ENCODE assay signal across 8 cellular contexts in genomic region chr11:16605440-16605970, GRCh38.
DNase-seq lines count a peak whose midpoint lies in the region; ATAC-seq and TF ChIP-seq lines count a peak whose summit lies in the region.

No MANE protein-coding gene starts in this region.

- DNase-seq in Right ventricle myocardium inferior (ENCODE audit: missing footprints) (peak; percentile 64), cardiac septum (ENCODE audit: low spot score) (no peak), activated B cell treated with CpG ODN at 0.5 μM for 24 hours (no peak), head of caudate nucleus (peak in 22 of 42 donors; percentile 9 to 59 (median 23)), progenitor cell of endocrine pancreas (ENCODE audit: low spot score, unreplicated experiment) (no peak)

- H3K36me3 Mint-ChIP-seq in activated B cell treated with CpG ODN at 0.5 μM for 24 hours (ENCODE audit: low read depth) = no peaks in the 10 kb centered on the region
- no peaks in the 10 kb centered on the region for H3K36me3 Mint-ChIP-seq in progenitor cell of endocrine pancreas (ENCODE audit: insufficient read depth)

- H3K4me3 Mint-ChIP-seq in activated B cell treated with CpG ODN at 0.5 μM for 24 hours (peak overlapping the region; percentile 75), progenitor cell of endocrine pancreas (ENCODE audit: low read depth) (no peak overlapping the region)

- TF ChIP-seq CTCF in activated B cell treated with CpG ODN at 0.5 μM for 24 hours (IDR thresholded peaks at IDR 0.05) (no peak), progenitor cell of endocrine pancreas (IDR thresholded peaks at IDR 0.05; ENCODE audit: unreplicated experiment) (no peak)

- H3K27me3 Mint-ChIP-seq in activated B cell treated with CpG ODN at 0.5 μM for 24 hours = peaks cover 38% of the 10 kb centered on the region
- peaks cover 25% of the 10 kb centered on the region for H3K27me3 Mint-ChIP-seq in progenitor cell of endocrine pancreas

- intact Hi-C loops in Right ventricle myocardium inferior (cut with DNase I) (loop anchor here (5.0 to 10.0 kb wide), 4 partner anchors 251 to 641 kb away; partner anchors contain the start of gene SOX6), cardiac septum (cut with DNase I) (loop anchor here (2.0 to 5.0 kb wide), 2 partner anchors 248 to 789 kb away; partner anchors contain the start of gene SOX6), activated B cell treated with CpG ODN at 0.5 μM for 24 hours (cut with micrococcal nuclease) (loop anchor here (5.0 kb wide), 2 partner anchors 953 to 1698 kb away; no protein-coding TSS in a partner anchor), head of caudate nucleus (cut with DNase I) (loop anchor here (5.0 to 10.0 kb wide), 3 partner anchors 203 to 958 kb away; no protein-coding TSS in a partner anchor)

- POLR2A ChIA-PET in activated B cell treated with CpG ODN at 0.5 μM for 24 hours (lab: Charles Lee) = no interaction called here

- H3K4me1 Mint-ChIP-seq in activated B cell treated with CpG ODN at 0.5 μM for 24 hours (peaks cover 30% of the 10 kb centered on the region), progenitor cell of endocrine pancreas (ENCODE audit: low read depth) (peaks cover 12% of the 10 kb centered on the region)

- no peak overlapping the region for H3K27ac Mint-ChIP-seq in activated B cell treated with CpG ODN at 0.5 μM for 24 hours
- H3K27ac Mint-ChIP-seq in progenitor cell of endocrine pancreas = peak overlapping the region; percentile 88

- CTCF ChIA-PET in activated B cell treated with CpG ODN at 0.5 μM for 24 hours (lab: Charles Lee) = interaction anchor here (1.8 kb wide), 1 partner anchor 8 kb away, joined by 9 read pairs; no protein-coding TSS in a partner anchor

- H3K9me3 Mint-ChIP-seq in activated B cell treated with CpG ODN at 0.5 μM for 24 hours = peaks cover 5% of the 10 kb centered on the region
- H3K9me3 Mint-ChIP-seq in progenitor cell of endocrine pancreas (ENCODE audit: low read depth) = no peaks in the 10 kb centered on the region

- ATAC-seq in Right ventricle myocardium inferior (no peak), activated B cell treated with CpG ODN at 0.5 μM for 24 hours (ENCODE audit: low read depth) (no peak), GM18873 (IDR thresholded peaks at IDR 0.05; ENCODE audit: low FRiP score, unreplicated experiment) (no peak), HG03196 (IDR thresholded peaks at IDR 0.05; ENCODE audit: unreplicated experiment) (no peak), GM18907 (IDR thresholded peaks at IDR 0.05; ENCODE audit: unreplicated experiment) (no peak)

Comparison
In these comparisons a context has a peak if more than half of its experiments do, and no peak if none do; other contexts are left out.
1. DNase-seq: peak in Right ventricle myocardium inferior (single experiment) and head of caudate nucleus (22 of 42); none in cardiac septum (single experiment), activated B cell treated with CpG ODN at 0.5 μM for 24 hours (single experiment) and progenitor cell of endocrine pancreas (single experiment).